In genomic region chr12:113990548-113991223, GRCh38 we compare ENCODE assay signal across 1 cellular context.
TF ChIP-seq lines count a peak whose summit lies in the region.

No MANE protein-coding gene starts in this region.

TF ChIP-seq in HepG2, 621 proteins besides CTCF, POLR2A, EP300 and RAD21 (continued from another document):
- TF ChIP-seq ATF1 (CRISPR knock-in tag; IDR thresholded peaks at IDR 0.05) (no peak), ARID3A (IDR thresholded peaks at IDR 0.05; ENCODE audit: low read depth, low read length) (0 out of 2 replicates have a peak, but pooled peaks have one; percentile 43)
- TF ChIP-seq, protein P1, sequence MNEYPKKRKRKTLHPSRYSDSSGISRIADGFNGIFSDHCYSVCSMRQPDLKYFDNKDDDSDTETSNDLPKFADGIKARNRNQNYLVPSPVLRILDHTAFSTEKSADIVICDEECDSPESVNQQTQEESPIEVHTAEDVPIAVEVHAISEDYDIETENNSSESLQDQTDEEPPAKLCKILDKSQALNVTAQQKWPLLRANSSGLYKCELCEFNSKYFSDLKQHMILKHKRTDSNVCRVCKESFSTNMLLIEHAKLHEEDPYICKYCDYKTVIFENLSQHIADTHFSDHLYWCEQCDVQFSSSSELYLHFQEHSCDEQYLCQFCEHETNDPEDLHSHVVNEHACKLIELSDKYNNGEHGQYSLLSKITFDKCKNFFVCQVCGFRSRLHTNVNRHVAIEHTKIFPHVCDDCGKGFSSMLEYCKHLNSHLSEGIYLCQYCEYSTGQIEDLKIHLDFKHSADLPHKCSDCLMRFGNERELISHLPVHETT (CRISPR knock-in tag; conservative IDR thresholded peaks at IDR 0.05), result no peak
